In genomic region chr2:190930411-190930810, GRCh38 we compare ENCODE assay signal across 2 cellular contexts.
A peak's percentile ranks its signal among the peaks of the same experiment; 100 is the strongest.
TF ChIP-seq lines count a peak whose summit lies in the region.

No MANE protein-coding gene starts in this region.

TF ChIP-seq in HepG2, 621 proteins besides CTCF, POLR2A, EP300 and RAD21:
- no peak for TF ChIP-seq HOXA7 (CRISPR knock-in tag; IDR thresholded peaks at IDR 0.05)
- TF ChIP-seq MAFK (conservative IDR thresholded peaks at IDR 0.05 in 1 of 2, IDR thresholded peaks at IDR 0.05 in 1 of 2; ENCODE audit: low read length in 2 of 2): peak; percentile 93 to 95
- TF ChIP-seq MATR3 (CRISPR knock-in tag; IDR thresholded peaks at IDR 0.05): no peak
- TF ChIP-seq MAFF (IDR thresholded peaks at IDR 0.05; ENCODE audit: low read depth, low read length): peak; percentile 92
- no peak for TF ChIP-seq CEBPB (IDR thresholded peaks at IDR 0.05; ENCODE audit: borderline replicate concordance, low read depth, low read length)

TF ChIP-seq in H1, 55 proteins besides CTCF, POLR2A, EP300 and RAD21:
- TF ChIP-seq HDAC2 (IDR thresholded peaks at IDR 0.05; ENCODE audit: borderline replicate concordance in 1 of 2, low read depth in 2 of 2, low read length in 2 of 2) (no peak), MAFK (IDR thresholded peaks at IDR 0.05; ENCODE audit: low read depth, low read length) (peak; percentile 37; the same call in 1 of the 2 replicates)
